Comparison of ENCODE assay signal across 8 cellular contexts in the genomic region with DNA sequence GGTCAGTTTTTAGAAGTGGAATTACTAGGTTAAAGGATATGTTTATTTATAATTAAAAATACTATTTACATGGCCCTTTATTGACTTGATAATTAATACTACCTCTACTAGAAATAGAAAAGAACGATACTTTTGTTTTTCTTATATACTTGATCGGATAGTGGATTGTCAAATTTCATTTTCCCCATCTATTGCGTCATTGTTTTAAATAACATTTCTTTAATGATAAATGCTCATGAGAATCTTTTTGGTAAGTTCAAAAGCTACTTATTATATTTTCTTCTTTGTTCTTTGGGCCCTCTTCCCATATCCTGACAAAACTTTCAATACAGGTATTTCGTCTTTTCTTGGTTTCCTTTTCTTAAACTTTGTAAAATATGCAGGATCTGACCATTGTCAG.
"Had no signal": no experiment of that assay in that cellular context is flagged by ENCODE, and none has a peak within 500 bp of the region (broad histone marks: within the 10 kb centered on the region; RNA-seq: fewer than 3 reads in every experiment).

No MANE protein-coding gene starts in this region.

- FAIRE-seq: H54, HTR-8/SVneo had no signal

- H3K4me3 ChIP-seq: GM23248 had no signal

- H2AFZ ChIP-seq: GM23248 had no signal

- DNase-seq: GM23248, GOT3, H9, HCEC 1CT, KG1 had no signal

- H3K27ac ChIP-seq: GM23248, HL-60 had no signal

- H3K9ac ChIP-seq: GM23248 had no signal
